8 cellular contexts compared by ENCODE assay signal in genomic region chr11:119029340-119030028, GRCh38. TPM values are rescaled to one million over a fixed set of nuclear protein-coding genes. Genes with fewer than 3 reads are reported as not detected.
DNase-seq lines count a peak whose midpoint lies in the region; ATAC-seq and TF ChIP-seq lines count a peak whose summit lies in the region.

No MANE protein-coding gene starts in this region.

- H3K27me3 ChIP-seq in duodenal mucosa (ENCODE audit: control insufficient read depth in 1 of 2, insufficient read depth in 2 of 2, low read length in 2 of 2), result no peaks in the 10 kb centered on the region
- H3K27me3 ChIP-seq in muscle layer of colon (ENCODE audit: control insufficient read depth in 1 of 2, insufficient read depth in 2 of 2, low read length in 2 of 2), result no peaks in the 10 kb centered on the region
- no peaks in the 10 kb centered on the region for H3K27me3 ChIP-seq in thoracic aorta (replicated peaks; ENCODE audit: insufficient read depth)

- H3K36me3 ChIP-seq in duodenal mucosa (ENCODE audit: control insufficient read depth in 1 of 2, insufficient read depth in 2 of 2, low read length in 2 of 2) (peaks cover 4 to 25% of the 10 kb centered on the region in 2 donors), muscle layer of colon (ENCODE audit: insufficient read depth, low read length) (peaks cover 19% of the 10 kb centered on the region), thoracic aorta (peaks cover 7% of the 10 kb centered on the region)

- DNase-seq in GM10248 (ENCODE audit: extremely low spot score), result peak; percentile 40
- DNase-seq in T-cell, result peak in 1 of 34 experiments; percentile 18
- DNase-seq in thoracic aorta (ENCODE audit: low spot score), result no peak
- no peak for DNase-seq in COR-L47 (lab: John Stamatoyannopoulos, UW)

- H3K4me1 ChIP-seq in duodenal mucosa (ENCODE audit: control insufficient read depth in 1 of 2, insufficient read depth in 2 of 2, low read length in 2 of 2), result peaks cover 40 to 53% of the 10 kb centered on the region in 2 donors
- H3K4me1 ChIP-seq in muscle layer of colon (ENCODE audit: insufficient read depth, low read length), result peaks cover 13% of the 10 kb centered on the region
- peaks cover 8 to 31% of the 10 kb centered on the region in 2 donors for H3K4me1 ChIP-seq in thoracic aorta (ENCODE audit: control insufficient read depth in 1 of 2, low read depth in 2 of 2)

- H3K9ac ChIP-seq in duodenal mucosa (ENCODE audit: low read depth in 1 of 2, low read length in 2 of 2) (peak overlapping the region; percentile 84 to 92), muscle layer of colon (ENCODE audit: low read length) (no peak overlapping the region)

- CTCF ChIA-PET in GM10248 (lab: Yijun Ruan, JAX), result interaction anchor here (0.9 to 4.6 kb wide), 9 partner anchors 8 to 73 kb away, joined by 3 to 47 read pairs (median 5); partner anchors contain the start of genes CENATAC, DPAGT1, RPS25 and TRAPPC4
- CTCF ChIA-PET in T-cell (lab: Charles Lee), result interaction anchor here in 1 of 2 donors (0.8 kb wide), 1 partner anchor 260 kb away, joined by 4 read pairs; no protein-coding TSS in a partner anchor

- no peaks in the 10 kb centered on the region for H3K9me3 Mint-ChIP-seq in T-cell

- ATAC-seq in HG02642 (IDR thresholded peaks at IDR 0.05; ENCODE audit: poor library complexity, unreplicated experiment) (peak; percentile 11), T-cell (replicated peaks in 1 of 4) (no peak), thoracic aorta (ENCODE audit: insufficient number of reproducible peaks, low FRiP score, low read depth) (no peak), GM18505 (IDR thresholded peaks at IDR 0.05; ENCODE audit: unreplicated experiment) (no peak)

- H3K9me3 ChIP-seq in duodenal mucosa (ENCODE audit: control insufficient read depth in 1 of 2, low read length in 2 of 2) (no peaks in the 10 kb centered on the region), muscle layer of colon (ENCODE audit: low read length) (no peaks in the 10 kb centered on the region), thoracic aorta (no peaks in the 10 kb centered on the region)

- peak overlapping the region; percentile 89 to 93 for H3K4me3 ChIP-seq in duodenal mucosa (ENCODE audit: low read depth in 1 of 2, low read length in 2 of 2)
- peak overlapping the region; percentile 71 to 80 for H3K4me3 ChIP-seq in muscle layer of colon (ENCODE audit: low read depth in 1 of 2, low read length in 2 of 2)
- peak overlapping the region; percentile 94 for H3K4me3 ChIP-seq in thoracic aorta

- no peak for TF ChIP-seq POLR2A in GM18505 (IDR thresholded peaks at IDR 0.05; ENCODE audit: borderline replicate concordance, extremely low read depth, insufficient read depth, insufficient read length)

- peaks cover 11% of the 10 kb centered on the region for H3K36me3 Mint-ChIP-seq in T-cell

- peak overlapping the region; percentile 57 to 84 for H3K27ac Mint-ChIP-seq in T-cell

- TF ChIP-seq CTCF in GM10248 (IDR thresholded peaks at IDR 0.05; ENCODE audit: control extremely low read depth, extremely low read depth, low read depth, missing control alignments), result no peak
- TF ChIP-seq CTCF in thoracic aorta (IDR thresholded peaks at IDR 0.05), result no peak

- POLR2A ChIA-PET in GM10248 (lab: Yijun Ruan, JAX) (interaction anchor here (0.6 to 1.0 kb wide), 2 partner anchors 11 to 65 kb away, joined by 3 to 5 read pairs; partner anchors contain the start of genes RPS25 and TRAPPC4), T-cell (lab: Charles Lee) (interaction anchor here in 1 of 2 donors (0.6 kb wide), 1 partner anchor 11 kb away, joined by 3 read pairs; no protein-coding TSS in a partner anchor)

- peak overlapping the region; percentile 72 to 87 (median 78) for H3K4me3 Mint-ChIP-seq in T-cell

- peaks cover 15 to 28% (median 22%) of the 10 kb centered on the region in 3 donors for H3K4me1 Mint-ChIP-seq in T-cell

- H3K27me3 Mint-ChIP-seq in T-cell, result no peaks in the 10 kb centered on the region

- H3K27ac ChIP-seq in duodenal mucosa (ENCODE audit: low read depth, low read length) (peak overlapping the region; percentile 66), muscle layer of colon (ENCODE audit: low read depth, low read length) (peak overlapping the region; percentile 91), thoracic aorta (peak overlapping the region; percentile 58 to 73)

RNA-seq across cellular contexts. Expression of gene SLC37A4, which starts 1.2 kb away (rescaled TPM):
- 10 to 100 TPM in 4 of 5 donors, 1 to 10 TPM in 1; 8.9 to 18.0 (median 15.4) TPM for total RNA-seq in T-cell
- total RNA-seq in thoracic aorta, result 10 to 100 TPM; 12.5 to 15.0 TPM

RNA-seq across cellular contexts. Expression of gene TRAPPC4, which starts 10.9 kb away (rescaled TPM):
- total RNA-seq in T-cell (10 to 100 TPM; 65.0 to 78.5 (median 74.3) TPM), thoracic aorta (10 to 100 TPM; 58.2 to 63.0 TPM)

RNA-seq across cellular contexts. Expression of gene RPS25, which starts 11.3 kb away (rescaled TPM):
- total RNA-seq in T-cell (1,000 to 10,000 TPM; 1,733 to 2,728 (median 2,161) TPM), thoracic aorta (100 to 1,000 TPM; 672 to 840 TPM)

RNA-seq across cellular contexts. Expression of gene HYOU1, which starts 27.5 kb away (rescaled TPM):
- total RNA-seq in T-cell, result 100 to 1,000 TPM in 4 of 5 donors, 10 to 100 TPM in 1; 91.2 to 113 (median 112) TPM
- 100 to 1,000 TPM in 1 of 2 donors, 10 to 100 TPM in 1; 94.1 to 140 TPM for total RNA-seq in thoracic aorta

RNA-seq across cellular contexts. Expression of gene CENATAC, which starts 31.5 kb away (rescaled TPM):
- total RNA-seq in T-cell (100 to 1,000 TPM; 104 to 121 (median 118) TPM), thoracic aorta (100 to 1,000 TPM in 1 of 2 donors, 10 to 100 TPM in 1; 63.5 to 128 TPM)
